ENCODE assay signal across 7 cellular contexts in genomic region chr20:35303735-35304431, GRCh38. TPM values are rescaled to one million over a fixed set of nuclear protein-coding genes. Genes with fewer than 3 reads are reported as not detected.
DNase-seq lines count a peak whose midpoint lies in the region; ATAC-seq and TF ChIP-seq lines count a peak whose summit lies in the region.

No MANE protein-coding gene starts in this region.

- peak; percentile 97 for TF ChIP-seq CTCF in MM.1S (IDR thresholded peaks at IDR 0.05; ENCODE audit: low read length)
- TF ChIP-seq CTCF in RWPE1 (conservative IDR thresholded peaks at IDR 0.05; ENCODE audit: low read depth): peak; percentile 100
- peak; percentile 98 for TF ChIP-seq CTCF in fibroblast of villous mesenchyme (IDR thresholded peaks at IDR 0.05; ENCODE audit: insufficient read depth, low read depth, low read length)

- ATAC-seq in GM18505 (IDR thresholded peaks at IDR 0.05; ENCODE audit: unreplicated experiment): peak; percentile 54
- peak; percentile 50 for ATAC-seq in activated T-helper 17 cell treated with anti-CD3 and anti-CD28 coated beads, Interleukin-2, amount 50 U/mL, for 72 hours (replicated peaks)

- H3K9me3 Mint-ChIP-seq in activated T-helper 17 cell treated with anti-CD3 and anti-CD28 coated beads, Interleukin-2, amount 50 U/mL, for 72 hours: no peaks in the 10 kb centered on the region

- CTCF ChIA-PET in RWPE1 (lab: Yijun Ruan, JAX): interaction anchor here (0.5 to 5.3 kb wide), 47 partner anchors 9 to 1654 kb away, joined by 3 to 52 read pairs (median 4); partner anchors contain the start of genes CEP250, EIF6, FAM83C and GDF5

- H3K4me1 Mint-ChIP-seq in activated T-helper 17 cell treated with anti-CD3 and anti-CD28 coated beads, Interleukin-2, amount 50 U/mL, for 72 hours: peaks cover 31% of the 10 kb centered on the region

- H3K27me3 Mint-ChIP-seq in activated T-helper 17 cell treated with anti-CD3 and anti-CD28 coated beads, Interleukin-2, amount 50 U/mL, for 72 hours: no peaks in the 10 kb centered on the region

- no peak for TF ChIP-seq POLR2A in GM18505 (IDR thresholded peaks at IDR 0.05; ENCODE audit: borderline replicate concordance, extremely low read depth, insufficient read depth, insufficient read length)

- H4K20me1 ChIP-seq in MM.1S (ENCODE audit: insufficient read depth, low read length): no peaks in the 10 kb centered on the region

- no peaks in the 10 kb centered on the region for H3K36me3 ChIP-seq in MM.1S (replicated peaks; ENCODE audit: insufficient read depth, low read length)

- H3K27ac Mint-ChIP-seq in activated T-helper 17 cell treated with anti-CD3 and anti-CD28 coated beads, Interleukin-2, amount 50 U/mL, for 72 hours: peak overlapping the region; percentile 93

- peak overlapping the region; percentile 29; the same call in 1 of the 2 replicates for H3K4me2 ChIP-seq in MM.1S (ENCODE audit: low read depth, low read length)

- peak overlapping the region; percentile 34 for H2AFZ ChIP-seq in MM.1S (ENCODE audit: low read length)

- no peaks in the 10 kb centered on the region for H3K9me2 ChIP-seq in MM.1S (replicated peaks; ENCODE audit: insufficient read depth, low read length)

- no peaks in the 10 kb centered on the region for H3K79me2 ChIP-seq in MM.1S (ENCODE audit: low read length)

- POLR2A ChIA-PET in RWPE1 (lab: Yijun Ruan, JAX; ENCODE audit: low non-redundant PET): interaction anchor here (0.8 kb wide), 1 partner anchor 19 kb away, joined by 3 read pairs; the partner anchor contains the start of gene EIF6

- no peak overlapping the region for H3K4me3 ChIP-seq in MM.1S (ENCODE audit: low read length)
- H3K4me3 ChIP-seq in fibroblast of villous mesenchyme (ENCODE audit: low read depth, low read length): no peak overlapping the region

- H3K27ac ChIP-seq in MM.1S (ENCODE audit: low read length) (no peak overlapping the region), RWPE1 (peak overlapping the region; percentile 100), substantia nigra (ENCODE audit: low read depth, low read length, poor library complexity, severe bottlenecking) (no peak overlapping the region)

- no peaks in the 10 kb centered on the region for H3K9me3 ChIP-seq in MM.1S (replicated peaks; ENCODE audit: insufficient read depth, low read length)

- H3K4me1 ChIP-seq in MM.1S (ENCODE audit: low read length): no peaks in the 10 kb centered on the region; the same call in 1 of the 2 replicates

- DNase-seq in MM.1S (peak; percentile 84), RWPE1 (ENCODE audit: low spot score) (peak; percentile 92), fibroblast of villous mesenchyme (ENCODE audit: low read depth) (peak; percentile 92), non-pigmented ciliary epithelial cell (ENCODE audit: low read depth) (peak; percentile 74), substantia nigra (lab: John Stamatoyannopoulos, UW) (peak in 41 of 49 donors; percentile 5 to 73 (median 40))

- no peaks in the 10 kb centered on the region for H3K36me3 Mint-ChIP-seq in activated T-helper 17 cell treated with anti-CD3 and anti-CD28 coated beads, Interleukin-2, amount 50 U/mL, for 72 hours (ENCODE audit: low read depth)

- H3F3A ChIP-seq in MM.1S (ENCODE audit: insufficient read depth, low read length): no peaks in the 10 kb centered on the region

- H3K27me3 ChIP-seq in MM.1S (replicated peaks; ENCODE audit: insufficient read depth, low read length): no peaks in the 10 kb centered on the region

- peak overlapping the region; percentile 61 for H3K4me3 Mint-ChIP-seq in activated T-helper 17 cell treated with anti-CD3 and anti-CD28 coated beads, Interleukin-2, amount 50 U/mL, for 72 hours

- no peak overlapping the region for H3K9ac ChIP-seq in MM.1S (ENCODE audit: low read length)

RNA-seq across cellular contexts. Expression of gene FAM83C, which starts 11.7 kb away (rescaled TPM):
- total RNA-seq in activated T-helper 17 cell treated with anti-CD3 and anti-CD28 coated beads, Interleukin-2, amount 50 U/mL, for 72 hours: not detected
- not detected in 2 replicates for total RNA-seq in fibroblast of villous mesenchyme

RNA-seq across cellular contexts. Expression of gene EIF6, which starts 19.3 kb away (rescaled TPM):
- 100 to 1,000 TPM in 1 of 2 donors, 10 to 100 TPM in 1; 82.7 to 146 TPM for total RNA-seq in activated T-helper 17 cell treated with anti-CD3 and anti-CD28 coated beads, Interleukin-2, amount 50 U/mL, for 72 hours
- 107 and 123 TPM in 2 replicates for total RNA-seq in fibroblast of villous mesenchyme

RNA-seq across cellular contexts. Expression of gene MMP24OS, which starts 26.0 kb away (rescaled TPM):
- 100 to 1,000 TPM in 1 of 2 donors, 10 to 100 TPM in 1; 38.3 to 104 TPM for total RNA-seq in activated T-helper 17 cell treated with anti-CD3 and anti-CD28 coated beads, Interleukin-2, amount 50 U/mL, for 72 hours
- total RNA-seq in fibroblast of villous mesenchyme: 14.7 and 16.8 TPM in 2 replicates

Comparison
In these comparisons a context has a peak if more than half of its experiments do, and no peak if none do; other contexts are left out.
1. DNase-seq: peak in every context shown above with its lines; median percentile 92 in RWPE1; 92 in fibroblast of villous mesenchyme; 84 in MM.1S; 74 in non-pigmented ciliary epithelial cell; 40 in substantia nigra.